Comparison of ENCODE assay signal across 13 cellular contexts in the genomic region with DNA sequence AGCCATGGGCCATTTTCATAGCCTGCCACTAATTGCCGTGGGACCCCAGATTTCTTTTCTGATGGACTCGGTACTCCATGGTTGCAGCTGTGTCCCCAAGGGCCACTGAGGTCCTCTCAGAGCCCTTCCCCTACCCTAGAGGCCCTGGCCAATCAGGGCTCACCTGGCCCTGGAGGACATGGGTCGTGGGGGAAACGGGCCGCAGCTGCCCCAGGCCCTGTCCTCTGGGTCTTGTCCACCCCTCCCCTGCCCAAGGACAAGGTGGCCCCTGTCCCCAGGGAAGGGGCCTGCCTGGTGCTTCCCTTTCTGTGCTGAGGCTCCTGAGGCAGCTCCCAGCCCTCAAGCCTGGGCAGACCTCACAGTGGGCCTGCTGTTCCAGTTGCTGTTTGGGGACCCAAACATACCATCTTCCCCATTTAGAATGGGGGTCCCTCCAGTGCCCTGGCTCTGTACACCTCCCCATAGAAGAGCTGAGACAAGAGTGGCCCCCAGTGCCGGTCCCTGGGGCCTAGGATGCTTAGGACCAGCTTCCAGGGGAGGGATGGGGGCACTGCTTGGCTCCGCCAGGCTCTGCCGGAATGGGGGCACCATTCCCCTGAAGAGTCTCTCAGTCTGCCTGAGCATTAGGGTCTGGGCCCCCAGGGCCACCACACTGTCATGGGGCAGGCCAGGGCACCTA. TPM values are rescaled to one million over a fixed set of nuclear protein-coding genes. Genes with fewer than 3 reads are reported as not detected.
DNase-seq lines count a peak whose midpoint lies in the region; ATAC-seq and TF ChIP-seq lines count a peak whose summit lies in the region.
"Had no signal": no experiment of that assay in that cellular context is flagged by ENCODE, and none has a peak within 500 bp of the region (broad histone marks: within the 10 kb centered on the region; RNA-seq: fewer than 3 reads in every experiment).

No MANE protein-coding gene starts in this region.

- peaks cover 26 to 31% of the 10 kb centered on the region in 2 donors for H3K4me1 ChIP-seq in duodenal mucosa (ENCODE audit: control insufficient read depth in 1 of 2, insufficient read depth in 2 of 2, low read length in 2 of 2)
- peaks cover 4 to 80% (median 66%) of the 10 kb centered on the region in 4 donors for H3K4me1 ChIP-seq in tibial artery

- peaks cover 44% of the 10 kb centered on the region for H3K4me1 Mint-ChIP-seq in activated T-cell treated with anti-CD3 and anti-CD28 coated beads, Interleukin-2, amount 50 U/mL, for 24 hours (ENCODE audit: low read depth)
- H3K4me1 Mint-ChIP-seq in natural killer cell treated with Interleukin-12 subunit alpha and Interleukin-12 subunit beta and Interleukin-15 and Interleukin-18, amount 100 ng/mL, for 72 hours (ENCODE audit: low read depth in 2 of 2), result peaks cover 20 to 34% of the 10 kb centered on the region in 2 donors

- H3K4me3 ChIP-seq in duodenal mucosa (ENCODE audit: low read depth in 1 of 2, low read length in 2 of 2), result no peak overlapping the region
- H3K4me3 ChIP-seq in tibial artery, result no peak overlapping the region

- H3K9me3 ChIP-seq in duodenal mucosa (ENCODE audit: control insufficient read depth in 1 of 2, low read length in 2 of 2) (no peaks in the 10 kb centered on the region), tibial artery (no peaks in the 10 kb centered on the region)

- H3K36me3 ChIP-seq in duodenal mucosa (ENCODE audit: control insufficient read depth in 1 of 2, insufficient read depth in 2 of 2, low read length in 2 of 2) (peaks cover 0 to 4% of the 10 kb centered on the region in 2 donors), tibial artery (no peaks in the 10 kb centered on the region)

- H3K27ac ChIP-seq in duodenal mucosa (ENCODE audit: low read depth, low read length) (peak overlapping the region; percentile 18), tibial artery (peak overlapping the region; percentile 99 to 100)

- intact Hi-C loops in tibial artery (cut with DNase I; ENCODE audit: low total_unique reads), result no loop called here

- no peak for DNase-seq in activated T-cell treated with anti-CD3 and anti-CD28 coated beads, Interleukin-2, amount 50 U/mL, for 24 hours
- DNase-seq in activated T-cell treated with anti-CD3 and anti-CD28 coated beads, Interleukin-2, amount 50 U/mL, for 48 hours, result no peak
- no peak for DNase-seq in natural killer cell treated with Interleukin-12 subunit alpha and Interleukin-12 subunit beta and Interleukin-15 and Interleukin-18, amount 100 ng/mL, for 72 hours (ENCODE audit: low spot score)
- DNase-seq in tibial artery (no peak), cerebellar cortex (ENCODE audit: low spot score) (no peak), HT-29 (ENCODE audit: low spot score) (no peak), AML-193 (lab: John Stamatoyannopoulos, UW) (no peak)
- DNase-seq: DMS79 treated with DMSO at 0.1 percent for 48 hours; naive thymus-derived CD8-positive, alpha-beta T cell; PC-3; stimulated activated CD4-positive, alpha-beta T cell treated with anti-CD3 and anti-CD28 coated beads, Interleukin-15, amount 100 ng/mL, for 24 hours; T1000 had no signal

- H3K4me3 Mint-ChIP-seq in activated T-cell treated with anti-CD3 and anti-CD28 coated beads, Interleukin-2, amount 50 U/mL, for 24 hours, result no peak overlapping the region
- H3K4me3 Mint-ChIP-seq in natural killer cell treated with Interleukin-12 subunit alpha and Interleukin-12 subunit beta and Interleukin-15 and Interleukin-18, amount 100 ng/mL, for 72 hours, result peak overlapping the region; percentile 33

- no peak for TF ChIP-seq CTCF in tibial artery (IDR thresholded peaks at IDR 0.05)

- no peak for ATAC-seq in natural killer cell treated with Interleukin-12 subunit alpha and Interleukin-12 subunit beta and Interleukin-15 and Interleukin-18, amount 100 ng/mL, for 72 hours
- ATAC-seq: naive thymus-derived CD8-positive, alpha-beta T cell; PC-3 had no signal

- H3K9me3 Mint-ChIP-seq in activated T-cell treated with anti-CD3 and anti-CD28 coated beads, Interleukin-2, amount 50 U/mL, for 24 hours, result no peaks in the 10 kb centered on the region
- no peaks in the 10 kb centered on the region for H3K9me3 Mint-ChIP-seq in natural killer cell treated with Interleukin-12 subunit alpha and Interleukin-12 subunit beta and Interleukin-15 and Interleukin-18, amount 100 ng/mL, for 72 hours
- H3K9me3 Mint-ChIP-seq: naive thymus-derived CD8-positive, alpha-beta T cell had no signal

- peak overlapping the region; percentile 37 for H3K27ac Mint-ChIP-seq in activated T-cell treated with anti-CD3 and anti-CD28 coated beads, Interleukin-2, amount 50 U/mL, for 24 hours
- peak overlapping the region in 1 of 2 donors; percentile 39 for H3K27ac Mint-ChIP-seq in natural killer cell treated with Interleukin-12 subunit alpha and Interleukin-12 subunit beta and Interleukin-15 and Interleukin-18, amount 100 ng/mL, for 72 hours

- H3K36me3 Mint-ChIP-seq in activated T-cell treated with anti-CD3 and anti-CD28 coated beads, Interleukin-2, amount 50 U/mL, for 24 hours (ENCODE audit: low read depth), result peaks cover 7% of the 10 kb centered on the region
- H3K36me3 Mint-ChIP-seq in natural killer cell treated with Interleukin-12 subunit alpha and Interleukin-12 subunit beta and Interleukin-15 and Interleukin-18, amount 100 ng/mL, for 72 hours, result no peaks in the 10 kb centered on the region

- H3K27me3 ChIP-seq in duodenal mucosa (ENCODE audit: control insufficient read depth in 1 of 2, insufficient read depth in 2 of 2, low read length in 2 of 2), result no peaks in the 10 kb centered on the region
- no peaks in the 10 kb centered on the region for H3K27me3 ChIP-seq in tibial artery

- H3K27me3 Mint-ChIP-seq in activated T-cell treated with anti-CD3 and anti-CD28 coated beads, Interleukin-2, amount 50 U/mL, for 24 hours, result no peaks in the 10 kb centered on the region
- H3K27me3 Mint-ChIP-seq in natural killer cell treated with Interleukin-12 subunit alpha and Interleukin-12 subunit beta and Interleukin-15 and Interleukin-18, amount 100 ng/mL, for 72 hours, result no peaks in the 10 kb centered on the region
- H3K27me3 Mint-ChIP-seq: naive thymus-derived CD8-positive, alpha-beta T cell had no signal

- no peak overlapping the region for H3K9ac ChIP-seq in duodenal mucosa (ENCODE audit: low read depth in 1 of 2, low read length in 2 of 2)

RNA-seq across cellular contexts. Expression of gene RAB11B, which starts 3.2 kb away (rescaled TPM):
- 100 to 1,000 TPM; 102 to 105 TPM for total RNA-seq in natural killer cell treated with Interleukin-12 subunit alpha and Interleukin-12 subunit beta and Interleukin-15 and Interleukin-18, amount 100 ng/mL, for 72 hours
- 24.0 and 37.1 TPM in 2 replicates for total RNA-seq in HT-29 (2014; rRNA removed; shearing (Covaris generic))

RNA-seq across cellular contexts. Expression of gene MARCHF2, which starts 19.8 kb away (rescaled TPM):
- 10 to 100 TPM; 13.7 to 17.0 TPM for total RNA-seq in natural killer cell treated with Interleukin-12 subunit alpha and Interleukin-12 subunit beta and Interleukin-15 and Interleukin-18, amount 100 ng/mL, for 72 hours
- total RNA-seq in HT-29 (2014; rRNA removed; shearing (Covaris generic)), result 20.0 and 25.2 TPM in 2 replicates

RNA-seq across cellular contexts. Expression of gene ANGPTL4, which starts 29.4 kb away (rescaled TPM):
- 1 to 10 TPM in 1 of 2 donors, not detected in 1; 1.8 TPM for total RNA-seq in natural killer cell treated with Interleukin-12 subunit alpha and Interleukin-12 subunit beta and Interleukin-15 and Interleukin-18, amount 100 ng/mL, for 72 hours
- total RNA-seq in HT-29 (2014; rRNA removed; shearing (Covaris generic)), result 0.20 TPM in 1 of 2 replicates, not detected in the other
- total RNA-seq: naive thymus-derived CD8-positive, alpha-beta T cell had no signal

RNA-seq across cellular contexts. Expression of gene KANK3, which starts 50.3 kb away (rescaled TPM):
- 1 to 10 TPM; 1.5 to 4.4 TPM for total RNA-seq in natural killer cell treated with Interleukin-12 subunit alpha and Interleukin-12 subunit beta and Interleukin-15 and Interleukin-18, amount 100 ng/mL, for 72 hours
- 0.23 and 1.4 TPM in 2 replicates for total RNA-seq in HT-29 (2014; rRNA removed; shearing (Covaris generic))

RNA-seq across cellular contexts. Expression of gene HNRNPM, which starts 51.4 kb away (rescaled TPM):
- total RNA-seq in natural killer cell treated with Interleukin-12 subunit alpha and Interleukin-12 subunit beta and Interleukin-15 and Interleukin-18, amount 100 ng/mL, for 72 hours, result 100 to 1,000 TPM; 259 to 373 TPM
- 162 and 178 TPM in 2 replicates for total RNA-seq in HT-29 (2014; rRNA removed; shearing (Covaris generic))
